26 cellular contexts compared by ENCODE assay signal in the genomic region with DNA sequence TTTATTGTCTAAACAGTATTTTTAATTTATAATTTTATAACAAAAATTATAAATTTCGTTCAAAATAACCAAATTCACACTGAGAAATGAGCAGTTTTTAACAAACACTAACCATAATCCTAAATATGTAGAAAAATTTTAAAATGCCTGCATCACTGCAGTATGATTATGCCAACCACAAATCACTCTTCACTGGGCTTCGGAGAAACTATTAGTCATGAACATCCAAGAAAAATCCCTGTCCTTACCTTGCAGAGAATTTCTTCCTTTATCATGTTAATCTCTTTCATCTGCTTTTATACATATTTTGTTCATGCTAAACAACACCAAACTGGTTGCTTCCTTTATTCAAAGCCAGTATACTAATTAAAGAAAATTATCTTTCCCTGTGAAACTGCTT.
DNase-seq lines count a peak whose midpoint lies in the region; FAIRE-seq and TF ChIP-seq lines count a peak whose summit lies in the region.
"Had no signal": no experiment of that assay in that cellular context is flagged by ENCODE, and none has a peak within 500 bp of the region (broad histone marks: within the 10 kb centered on the region; RNA-seq: fewer than 3 reads in every experiment).

No MANE protein-coding gene starts in this region.

- H3K4me2 ChIP-seq in mammary epithelial cell (ENCODE audit: insufficient read depth, low read depth, low read length) (no peak overlapping the region), neural progenitor cell (no peak overlapping the region)
- H3K4me2 ChIP-seq: KMS-11 had no signal

- H3K36me3 ChIP-seq in mammary epithelial cell (ENCODE audit: insufficient read depth, low read length) (no peaks in the 10 kb centered on the region), bronchial epithelial cell (ENCODE audit: control insufficient read depth, insufficient read depth, low read length) (no peaks in the 10 kb centered on the region), neural progenitor cell (no peaks in the 10 kb centered on the region)
- H3K36me3 ChIP-seq: BE2C, HAP-1, Peyer's patch had no signal

- H3K36me3 Mint-ChIP-seq in MCF 10A (ENCODE audit: insufficient read depth, unreplicated experiment) (no peaks in the 10 kb centered on the region), neural progenitor cell (no peaks in the 10 kb centered on the region), immature natural killer cell (no peaks in the 10 kb centered on the region)
- H3K36me3 Mint-ChIP-seq: CD14-positive monocyte; CD8-positive, alpha-beta memory T cell; IgD-negative memory B cell had no signal

- H3K9me3 Mint-ChIP-seq in MCF 10A (ENCODE audit: unreplicated experiment) = no peaks in the 10 kb centered on the region
- H3K9me3 Mint-ChIP-seq in neural progenitor cell = peaks cover 4% of the 10 kb centered on the region
- peaks cover 1 to 18% (median 7%) of the 10 kb centered on the region in 6 donors for H3K9me3 Mint-ChIP-seq in immature natural killer cell
- H3K9me3 Mint-ChIP-seq: HFFc6 had no signal

- no peaks in the 10 kb centered on the region for H3K79me2 ChIP-seq in mammary epithelial cell (ENCODE audit: insufficient read depth, low read length)
- no peaks in the 10 kb centered on the region for H3K79me2 ChIP-seq in neural progenitor cell (ENCODE audit: low read depth)

- POLR2A ChIA-PET in MCF 10A (lab: Yijun Ruan, JAX) = no interaction called here

- H3K4me3 ChIP-seq in mammary epithelial cell (replicated peaks in 1 of 3; ENCODE audit: insufficient read depth in 1 of 3, low read depth in 2 of 3, low read length in 3 of 3) (no peak overlapping the region), bronchial epithelial cell (ENCODE audit: low read depth, low read length) (no peak overlapping the region), neural progenitor cell (no peak overlapping the region)
- H3K4me3 ChIP-seq: HAP-1, Peyer's patch had no signal

- intact Hi-C loops in mammary epithelial cell (cut with micrococcal nuclease) (no loop called here), MCF 10A (cut with micrococcal nuclease) (no loop called here)

- H3K27me3 Mint-ChIP-seq in MCF 10A (ENCODE audit: insufficient read depth, unreplicated experiment) (no peaks in the 10 kb centered on the region), neural progenitor cell (ENCODE audit: insufficient read depth, low read depth) (peaks cover 4% of the 10 kb centered on the region), immature natural killer cell (ENCODE audit: low read depth in 3 of 3) (no peaks in the 10 kb centered on the region)
- H3K27me3 Mint-ChIP-seq: CD8-positive, alpha-beta memory T cell; IgD-negative memory B cell had no signal

- H3K9me3 ChIP-seq in mammary epithelial cell (replicated peaks; ENCODE audit: insufficient read depth, low read length) (no peaks in the 10 kb centered on the region), neural progenitor cell (ENCODE audit: low read depth) (no peaks in the 10 kb centered on the region)
- H3K9me3 ChIP-seq: BE2C, HAP-1 had no signal

- H3K27me3 ChIP-seq in mammary epithelial cell (ENCODE audit: insufficient read depth, low read length) = no peaks in the 10 kb centered on the region
- no peaks in the 10 kb centered on the region for H3K27me3 ChIP-seq in bronchial epithelial cell (ENCODE audit: control insufficient read depth, insufficient read depth, low read length)
- no peaks in the 10 kb centered on the region for H3K27me3 ChIP-seq in neural progenitor cell
- H3K27me3 ChIP-seq: BE2C, Peyer's patch had no signal

- H3K4me1 Mint-ChIP-seq in MCF 10A (ENCODE audit: insufficient read depth, unreplicated experiment) (no peaks in the 10 kb centered on the region), neural progenitor cell (no peaks in the 10 kb centered on the region), immature natural killer cell (no peaks in the 10 kb centered on the region)
- H3K4me1 Mint-ChIP-seq: CD14-positive monocyte; CD8-positive, alpha-beta memory T cell; IgD-negative memory B cell had no signal

- H2AFZ ChIP-seq in mammary epithelial cell (ENCODE audit: low read depth, low read length) (no peak overlapping the region), neural progenitor cell (replicated peaks) (peak overlapping the region; percentile 38)

- peak; percentile 11 for DNase-seq in mammary epithelial cell
- no peak for DNase-seq in MCF 10A (ENCODE audit: unreplicated experiment)
- peak; percentile 22 for DNase-seq in bronchial epithelial cell (ENCODE audit: low read depth)
- DNase-seq in neural progenitor cell (ENCODE audit: low spot score) = no peak
- DNase-seq in G401 (ENCODE audit: low spot score) = no peak
- DNase-seq in kidney glomerular epithelial cell (lab: John Stamatoyannopoulos, UW) = no peak
- DNase-seq in immature natural killer cell = no peak
- DNase-seq: 8988T; ACHN; BE2C; CD8-positive, alpha-beta memory T cell; DMS 273 treated with DMSO at 0.1 percent for 48 hours; DMS79; HFFc6; NCI-H1048; NCI-H1694; NCI-H2029 treated with DMSO at 0.1 percent for 48 hours; NCI-H446 treated with DMSO at 0.1 percent for 48 hours; OCI-M1; Peyer's patch; SHP77 treated with DMSO at 0.1 percent for 48 hours had no signal

- peaks cover 10% of the 10 kb centered on the region for H3F3A ChIP-seq in neural progenitor cell (ENCODE audit: low read depth)

- H4K20me1 ChIP-seq in mammary epithelial cell (ENCODE audit: insufficient read depth, low read length) (no peaks in the 10 kb centered on the region), neural progenitor cell (ENCODE audit: low read depth) (no peaks in the 10 kb centered on the region)

- WGBS in mammary epithelial cell (ENCODE audit: low coverage, missing lambda C conversion rate) = 44% methylated on average over 2 of the region's 2 CpGs

- H3K27ac ChIP-seq in mammary epithelial cell (ENCODE audit: insufficient read depth, low read depth, low read length) (no peak overlapping the region), neural progenitor cell (no peak overlapping the region)
- H3K27ac ChIP-seq: KMS-11, Peyer's patch had no signal

- TF ChIP-seq CTCF in mammary epithelial cell (conservative IDR thresholded peaks at IDR 0.05 in 1 of 2, IDR thresholded peaks at IDR 0.05 in 1 of 2; ENCODE audit: extremely low read depth in 1 of 2, insufficient read depth in 1 of 2, low read depth in 1 of 2, low read length in 2 of 2) (no peak), MCF 10A (IDR thresholded peaks at IDR 0.05; ENCODE audit: unreplicated experiment) (no peak), bronchial epithelial cell (IDR thresholded peaks at IDR 0.05; ENCODE audit: insufficient read depth, low read length, severe bottlenecking) (no peak), neural progenitor cell (IDR thresholded peaks at IDR 0.05) (no peak)

- no peak overlapping the region for H3K4me3 Mint-ChIP-seq in MCF 10A (ENCODE audit: unreplicated experiment)
- no peak overlapping the region for H3K4me3 Mint-ChIP-seq in neural progenitor cell
- no peak overlapping the region for H3K4me3 Mint-ChIP-seq in immature natural killer cell
- H3K4me3 Mint-ChIP-seq: CD14-positive monocyte; CD8-positive, alpha-beta memory T cell; HFFc6; IgD-negative memory B cell had no signal

- H3K27ac Mint-ChIP-seq in MCF 10A (ENCODE audit: low read depth, unreplicated experiment) = no peak overlapping the region
- H3K27ac Mint-ChIP-seq in neural progenitor cell = no peak overlapping the region
- no peak overlapping the region for H3K27ac Mint-ChIP-seq in immature natural killer cell
- H3K27ac Mint-ChIP-seq: CD14-positive monocyte; CD8-positive, alpha-beta memory T cell; HFFc6; IgD-negative memory B cell had no signal

- H3K9ac ChIP-seq in mammary epithelial cell (ENCODE audit: insufficient read depth, low read length) = no peak overlapping the region
- H3K9ac ChIP-seq in neural progenitor cell = no peak overlapping the region
- H3K9ac ChIP-seq: KMS-11 had no signal

- H3K4me1 ChIP-seq in mammary epithelial cell (ENCODE audit: insufficient read depth, low read length) = no peaks in the 10 kb centered on the region
- peaks cover 21% of the 10 kb centered on the region for H3K4me1 ChIP-seq in neural progenitor cell
- H3K4me1 ChIP-seq: HAP-1, Peyer's patch had no signal

- in situ Hi-C loops in mammary epithelial cell (cut with MboI; ENCODE audit: low sequenced_read_pairs in 2 of 2) (no loop called here), G401 (cut with HindIII; ENCODE audit: low sequenced_read_pairs) (no loop called here)

- dilution Hi-C loops in mammary epithelial cell (cut with HindIII; ENCODE audit: low sequenced_read_pairs) = no loop called here

- no peak for FAIRE-seq in bronchial epithelial cell (lab: Jason Lieb, UNC)
- FAIRE-seq: GM18507 had no signal

- no TSS peak for BruUV-seq in mammary epithelial cell (replicated peaks; lab: Mats Ljungman, UMichigan)
- no TSS peak for BruUV-seq in MCF 10A (replicated peaks; lab: Mats Ljungman, UMichigan)

- CTCF ChIA-PET in mammary epithelial cell (lab: Charles Lee; ENCODE audit: low non-redundant PET) (no interaction called here), MCF 10A (lab: Yijun Ruan, JAX) (interaction anchor here (0.7 kb wide), 1 partner anchor 13 kb away, joined by 3 read pairs; no protein-coding TSS in a partner anchor)

Comparison
In these comparisons a context has a peak if more than half of its experiments do, and no peak if none do; other contexts are left out.
1. DNase-seq: peak in mammary epithelial cell (single experiment) and bronchial epithelial cell (single experiment); none in MCF 10A (single experiment), neural progenitor cell (single experiment), G401 (single experiment), kidney glomerular epithelial cell (single experiment) and immature natural killer cell (0 of 3).